16 cellular contexts compared by ENCODE assay signal in genomic region chr11:126337472-126338241, GRCh38. TPM values are rescaled to one million over a fixed set of nuclear protein-coding genes. Genes with fewer than 3 reads are reported as not detected.
A peak's percentile ranks its signal among the peaks of the same experiment; 100 is the strongest.
DNase-seq lines count a peak whose midpoint lies in the region; ATAC-seq and TF ChIP-seq lines count a peak whose summit lies in the region.
"Had no signal": no experiment of that assay in that cellular context is flagged by ENCODE, and none has a peak within 500 bp of the region (broad histone marks: within the 10 kb centered on the region; RNA-seq: fewer than 3 reads in every experiment).

No MANE protein-coding gene starts in this region.

- H3K27ac ChIP-seq in left ventricle myocardium inferior (replicated peaks) (peak overlapping the region; percentile 52), WERI-Rb-1 (peak overlapping the region; percentile 34), mesenchymal stem cell (ENCODE audit: low read length, poor library complexity, severe bottlenecking) (no peak overlapping the region)
- H3K27ac ChIP-seq: uterus had no signal

- DNase-seq in left ventricle myocardium inferior (no peak), left cardiac atrium (no peak), WERI-Rb-1 (no peak), mesenchymal stem cell (no peak), NCI-H1048 (lab: John Stamatoyannopoulos, UW) (no peak), AML-193 (lab: John Stamatoyannopoulos, UW) (no peak), DMS79 (lab: John Stamatoyannopoulos, UW) (no peak)
- DNase-seq: activated naive CD4-positive, alpha-beta T cell treated with anti-CD3 and anti-CD28 coated beads, Interleukin-2, amount 50 U/mL, for 16 hours; mammary epithelial cell; NCI-H1105; NCI-H2107; NCI-H526; stomach; uterus had no signal

- no peaks in the 10 kb centered on the region for H3K9me3 ChIP-seq in left ventricle myocardium inferior (replicated peaks)
- no peaks in the 10 kb centered on the region for H3K9me3 ChIP-seq in WERI-Rb-1 (ENCODE audit: severe bottlenecking)
- no peaks in the 10 kb centered on the region for H3K9me3 ChIP-seq in mesenchymal stem cell (ENCODE audit: control insufficient read depth, low read length)
- H3K9me3 ChIP-seq: stomach, uterus had no signal

- no peak overlapping the region for H3K9ac ChIP-seq in mesenchymal stem cell (ENCODE audit: low read length)

- H3K4me2 ChIP-seq in mesenchymal stem cell (ENCODE audit: low read length, poor library complexity, severe bottlenecking) = no peak overlapping the region

- H2BK120ac ChIP-seq in mesenchymal stem cell (ENCODE audit: low read depth, low read length) = no peak overlapping the region

- H3K4me3 ChIP-seq in left ventricle myocardium inferior = no peak overlapping the region
- no peak overlapping the region for H3K4me3 ChIP-seq in WERI-Rb-1 (ENCODE audit: low read depth, low read length)
- H3K4me3 ChIP-seq in mesenchymal stem cell (ENCODE audit: insufficient read depth in 1 of 2, low read depth in 1 of 2, low read length in 2 of 2) = no peak overlapping the region
- H3K4me3 ChIP-seq: stomach, uterus had no signal

- H3K79me1 ChIP-seq in mesenchymal stem cell (replicated peaks; ENCODE audit: low read length, poor library complexity, severe bottlenecking) = peaks cover 2% of the 10 kb centered on the region

- WGBS in mesenchymal stem cell = 90% methylated on average over 12 of the region's 15 CpGs

- no peak for TF ChIP-seq CTCF in left ventricle myocardium inferior (IDR thresholded peaks at IDR 0.05; ENCODE audit: borderline replicate concordance)
- no peak for TF ChIP-seq CTCF in WERI-Rb-1 (IDR thresholded peaks at IDR 0.05; ENCODE audit: low read depth, low read length)

- peaks cover 13% of the 10 kb centered on the region for H3K36me3 ChIP-seq in left ventricle myocardium inferior
- no peaks in the 10 kb centered on the region; the same call in 1 of the 2 replicates for H3K36me3 ChIP-seq in WERI-Rb-1
- peaks cover 19 to 28% of the 10 kb centered on the region in 2 experiments for H3K36me3 ChIP-seq in mesenchymal stem cell (ENCODE audit: control insufficient read depth in 1 of 2, insufficient read depth in 2 of 2, low read depth in 1 of 2, low read length in 2 of 2)
- H3K36me3 ChIP-seq: uterus had no signal

- peaks cover 79% of the 10 kb centered on the region for H3K4me1 ChIP-seq in left ventricle myocardium inferior
- H3K4me1 ChIP-seq in mesenchymal stem cell (ENCODE audit: control insufficient read depth, insufficient read depth, low read depth, low read length) = peaks cover 26% of the 10 kb centered on the region
- H3K4me1 ChIP-seq: uterus had no signal

- H3K4ac ChIP-seq in mesenchymal stem cell (ENCODE audit: low read depth in 1 of 2, low read length in 2 of 2) = no peak overlapping the region

- no peak overlapping the region for H4K8ac ChIP-seq in mesenchymal stem cell (ENCODE audit: low read length)

- no peak overlapping the region for H2BK5ac ChIP-seq in mesenchymal stem cell (ENCODE audit: low read depth, low read length, poor library complexity, severe bottlenecking)

- no peak overlapping the region for H2BK15ac ChIP-seq in mesenchymal stem cell (ENCODE audit: low read depth, poor library complexity, severe bottlenecking)

- intact Hi-C loops in left ventricle myocardium inferior (cut with micrococcal nuclease) (no loop called here), left cardiac atrium (cut with DNase I) (no loop called here)

- peak overlapping the region in 1 of 2 experiments; percentile 14 for H3K23ac ChIP-seq in mesenchymal stem cell (ENCODE audit: low read length in 2 of 2)

- H3K14ac ChIP-seq in mesenchymal stem cell (ENCODE audit: low read length in 2 of 2) = no peak overlapping the region

- H4K91ac ChIP-seq in mesenchymal stem cell (ENCODE audit: low read length) = peak overlapping the region; percentile 29

- ATAC-seq in left cardiac atrium (no peak), HG03520 (IDR thresholded peaks at IDR 0.05; ENCODE audit: unreplicated experiment) (no peak)
- ATAC-seq: HCT116 had no signal

- peak overlapping the region; percentile 3 to 16 for H3K18ac ChIP-seq in mesenchymal stem cell (ENCODE audit: low read depth in 1 of 2, low read length in 2 of 2)

- H3K27me3 ChIP-seq in left ventricle myocardium inferior (ENCODE audit: low read depth) (no peaks in the 10 kb centered on the region), WERI-Rb-1 (ENCODE audit: insufficient read depth, low read depth, severe bottlenecking) (no peaks in the 10 kb centered on the region), mesenchymal stem cell (ENCODE audit: control insufficient read depth in 1 of 2, insufficient read depth in 1 of 2, low read length in 2 of 2) (no peaks in the 10 kb centered on the region)
- H3K27me3 ChIP-seq: stomach, uterus had no signal

- H2BK12ac ChIP-seq in mesenchymal stem cell (ENCODE audit: low read length in 2 of 2) = peak overlapping the region; percentile 3 to 67

- no peak overlapping the region for H2AFZ ChIP-seq in mesenchymal stem cell (ENCODE audit: low read depth, low read length)

- H2AK5ac ChIP-seq in mesenchymal stem cell (ENCODE audit: low read length, severe bottlenecking) = no peak overlapping the region

RNA-seq across cellular contexts. Expression of gene ST3GAL4, which starts 17.8 kb away (rescaled TPM):
- 61.7 TPM for total RNA-seq in left ventricle myocardium inferior
- total RNA-seq in left cardiac atrium = 100 to 1,000 TPM in 1 of 2 donors, 10 to 100 TPM in 1; 57.1 to 109 TPM
- 11.1 TPM for polyA plus RNA-seq in mesenchymal stem cell (2013, experiment 1 of 2)
- 11.5 TPM for polyA plus RNA-seq in mesenchymal stem cell (2013, experiment 2 of 2)

RNA-seq across cellular contexts. Expression of gene DCPS, which starts 33.8 kb away (rescaled TPM):
- total RNA-seq in left ventricle myocardium inferior (12.1 TPM), left cardiac atrium (10 to 100 TPM; 11.3 to 13.1 TPM)
- polyA plus RNA-seq in mesenchymal stem cell (2013, experiment 1 of 2) = 13.0 TPM
- 12.5 TPM for polyA plus RNA-seq in mesenchymal stem cell (2013, experiment 2 of 2)

RNA-seq across cellular contexts. Expression of gene TIRAP, which starts 54.8 kb away (rescaled TPM):
- 6.0 TPM for total RNA-seq in left ventricle myocardium inferior
- 1 to 10 TPM; 7.6 to 8.7 TPM for total RNA-seq in left cardiac atrium
- 8.4 TPM for polyA plus RNA-seq in mesenchymal stem cell (2013, experiment 1 of 2)
- polyA plus RNA-seq in mesenchymal stem cell (2013, experiment 2 of 2) = 7.2 TPM
